In genomic region chr7:124032369-124033092, GRCh38 we compare ENCODE assay signal across 9 cellular contexts. TPM values are rescaled to one million over a fixed set of nuclear protein-coding genes. Genes with fewer than 3 reads are reported as not detected.
DNase-seq lines count a peak whose midpoint lies in the region; ATAC-seq and TF ChIP-seq lines count a peak whose summit lies in the region.
"Had no signal": no experiment of that assay in that cellular context is flagged by ENCODE, and none has a peak within 500 bp of the region (broad histone marks: within the 10 kb centered on the region; RNA-seq: fewer than 3 reads in every experiment).

TMEM229A (minus strand) TSS chr7:124033067; CDS start chr7:124033003, 64 bp downstream.

- H3K4ac ChIP-seq in mesenchymal stem cell (ENCODE audit: low read depth in 1 of 2, low read length in 2 of 2) = no peak within 1 kb of the TSS

- peak within 1 kb of the TSS; percentile 27 for H4K91ac ChIP-seq in mesenchymal stem cell (ENCODE audit: low read length)

- no peak within 1 kb of the TSS for H2BK5ac ChIP-seq in mesenchymal stem cell (ENCODE audit: low read depth, low read length, poor library complexity, severe bottlenecking)

- H2BK120ac ChIP-seq in mesenchymal stem cell (ENCODE audit: low read depth, low read length) = no peak within 1 kb of the TSS

- H3K9ac ChIP-seq in endocrine pancreas (ENCODE audit: control insufficient read depth, insufficient read depth, low read length) (peak within 1 kb of the TSS; percentile 23), mesenchymal stem cell (ENCODE audit: low read length) (no peak within 1 kb of the TSS)

- H2BK15ac ChIP-seq in mesenchymal stem cell (ENCODE audit: low read depth, poor library complexity, severe bottlenecking) = no peak within 1 kb of the TSS

- H3K4me3 ChIP-seq in SJSA1 (peak within 1 kb of the TSS; percentile 8; the same call in 1 of the 2 replicates), endocrine pancreas (ENCODE audit: control insufficient read depth, insufficient read depth, low read length) (no peak within 1 kb of the TSS), mesenchymal stem cell (ENCODE audit: insufficient read depth in 1 of 2, low read depth in 1 of 2, low read length in 2 of 2) (peak within 1 kb of the TSS; percentile 37 to 58), thoracic aorta (peak within 1 kb of the TSS; percentile 63)

- 0 out of 2 replicates have a peak, but pooled peaks cover 3% of the 10 kb centered on the region for H3K9me3 ChIP-seq in SJSA1 (replicated peaks)
- no peaks in the 10 kb centered on the region for H3K9me3 ChIP-seq in endocrine pancreas (ENCODE audit: control insufficient read depth, low read length)
- no peaks in the 10 kb centered on the region for H3K9me3 ChIP-seq in mesenchymal stem cell (ENCODE audit: control insufficient read depth, low read length)
- no peaks in the 10 kb centered on the region for H3K9me3 ChIP-seq in thoracic aorta

- H3K27me3 ChIP-seq in SJSA1 (replicated peaks) = peaks cover 55% of the 10 kb centered on the region
- H3K27me3 ChIP-seq in endocrine pancreas (ENCODE audit: control insufficient read depth, insufficient read depth, low read length) = peaks cover 2% of the 10 kb centered on the region
- peaks cover 35 to 51% of the 10 kb centered on the region in 2 experiments for H3K27me3 ChIP-seq in mesenchymal stem cell (ENCODE audit: control insufficient read depth in 1 of 2, insufficient read depth in 1 of 2, low read length in 2 of 2)
- H3K27me3 ChIP-seq in thoracic aorta (replicated peaks; ENCODE audit: insufficient read depth) = no peaks in the 10 kb centered on the region

- H3K4me2 ChIP-seq in mesenchymal stem cell (ENCODE audit: low read length, poor library complexity, severe bottlenecking) = peak within 1 kb of the TSS; percentile 96

- WGBS in mesenchymal stem cell = under 1% methylated on average over 57 of the region's 86 CpGs

- H3K23ac ChIP-seq in mesenchymal stem cell (ENCODE audit: low read length in 2 of 2) = peak within 1 kb of the TSS in 1 of 2 experiments; percentile 81

- no peak for TF ChIP-seq CTCF in thoracic aorta (IDR thresholded peaks at IDR 0.05)

- H3K79me1 ChIP-seq in mesenchymal stem cell (replicated peaks; ENCODE audit: low read length, poor library complexity, severe bottlenecking) = no peaks in the 10 kb centered on the region

- DNase-seq in GM03348 (ENCODE audit: low spot score) (peak; percentile 72), SJSA1 (ENCODE audit: low read depth in 1 of 2, low spot score in 2 of 2) (peak in 1 of 2 experiments; percentile 5), mesenchymal stem cell (peak; percentile 75), thoracic aorta (ENCODE audit: low spot score) (no peak)
- no peak for DNase-seq in stimulated activated naive CD4-positive, alpha-beta T cell treated with Interleukin-2 at 50 U/mL for 16 hours (lab: John Stamatoyannopoulos, UW)

- peak within 1 kb of the TSS; percentile 15 for H4K8ac ChIP-seq in mesenchymal stem cell (ENCODE audit: low read length)

- peak within 1 kb of the TSS in 1 of 2 experiments; percentile 77 for H3K18ac ChIP-seq in mesenchymal stem cell (ENCODE audit: low read depth in 1 of 2, low read length in 2 of 2)

- peak within 1 kb of the TSS in 1 of 2 experiments; percentile 36 for H3K14ac ChIP-seq in mesenchymal stem cell (ENCODE audit: low read length in 2 of 2)

- H3K4me1 ChIP-seq in SJSA1 (replicated peaks) = peaks cover 13% of the 10 kb centered on the region
- no peaks in the 10 kb centered on the region for H3K4me1 ChIP-seq in endocrine pancreas (ENCODE audit: control insufficient read depth, insufficient read depth, low read length)
- H3K4me1 ChIP-seq in mesenchymal stem cell (ENCODE audit: control insufficient read depth, insufficient read depth, low read depth, low read length) = peaks cover 16% of the 10 kb centered on the region
- peaks cover 7 to 18% of the 10 kb centered on the region in 2 donors for H3K4me1 ChIP-seq in thoracic aorta (ENCODE audit: control insufficient read depth in 1 of 2, low read depth in 2 of 2)

- H3K27ac ChIP-seq in SJSA1 (no peak within 1 kb of the TSS), mesenchymal stem cell (ENCODE audit: low read length, poor library complexity, severe bottlenecking) (no peak within 1 kb of the TSS), thoracic aorta (no peak within 1 kb of the TSS)

- peak within 1 kb of the TSS; percentile 53 for H2AFZ ChIP-seq in mesenchymal stem cell (ENCODE audit: low read depth, low read length)

- ATAC-seq in HG02938 (IDR thresholded peaks at IDR 0.05; ENCODE audit: unreplicated experiment) = peak; percentile 46
- ATAC-seq in thoracic aorta (ENCODE audit: insufficient number of reproducible peaks, low FRiP score, low read depth) = no peak
- ATAC-seq in HG02588 (IDR thresholded peaks at IDR 0.05; ENCODE audit: unreplicated experiment) = no peak

- no peaks in the 10 kb centered on the region for H3K36me3 ChIP-seq in SJSA1
- H3K36me3 ChIP-seq in endocrine pancreas (ENCODE audit: control insufficient read depth, insufficient read depth, low read length) = no peaks in the 10 kb centered on the region
- no peaks in the 10 kb centered on the region for H3K36me3 ChIP-seq in mesenchymal stem cell (ENCODE audit: control insufficient read depth in 1 of 2, insufficient read depth in 2 of 2, low read depth in 1 of 2, low read length in 2 of 2)
- no peaks in the 10 kb centered on the region for H3K36me3 ChIP-seq in thoracic aorta

- no peak within 1 kb of the TSS for H2BK12ac ChIP-seq in mesenchymal stem cell (ENCODE audit: low read length in 2 of 2)

- H2AK5ac ChIP-seq in mesenchymal stem cell (ENCODE audit: low read length, severe bottlenecking) = no peak within 1 kb of the TSS

RNA-seq across cellular contexts. Expression of gene TMEM229A, which starts in this region (rescaled TPM):
- not detected in 2 replicates for total RNA-seq in SJSA1 (2014; rRNA removed; shearing (Covaris generic))
- 0.12 TPM for polyA plus RNA-seq in mesenchymal stem cell (2013, experiment 1 of 2)
- 0.08 TPM for polyA plus RNA-seq in mesenchymal stem cell (2013, experiment 2 of 2)
- total RNA-seq in thoracic aorta = not detected
- total RNA-seq: T-helper 2 cell treated with Interferon-gamma antibody and Interleukin-4, amounts not matched to agents 100 ng/mL and 5 ng/mL, for 36 hours had no signal

Comparison
In these comparisons a context has a peak if more than half of its experiments do, and no peak if none do; other contexts are left out.
1. DNase-seq: peak in GM03348 (single experiment) and mesenchymal stem cell (single experiment); none in thoracic aorta (single experiment) and stimulated activated naive CD4-positive, alpha-beta T cell treated with Interleukin-2 at 50 U/mL for 16 hours (single experiment).